Comparison of ENCODE assay signal across 1 cellular context in the genomic region with DNA sequence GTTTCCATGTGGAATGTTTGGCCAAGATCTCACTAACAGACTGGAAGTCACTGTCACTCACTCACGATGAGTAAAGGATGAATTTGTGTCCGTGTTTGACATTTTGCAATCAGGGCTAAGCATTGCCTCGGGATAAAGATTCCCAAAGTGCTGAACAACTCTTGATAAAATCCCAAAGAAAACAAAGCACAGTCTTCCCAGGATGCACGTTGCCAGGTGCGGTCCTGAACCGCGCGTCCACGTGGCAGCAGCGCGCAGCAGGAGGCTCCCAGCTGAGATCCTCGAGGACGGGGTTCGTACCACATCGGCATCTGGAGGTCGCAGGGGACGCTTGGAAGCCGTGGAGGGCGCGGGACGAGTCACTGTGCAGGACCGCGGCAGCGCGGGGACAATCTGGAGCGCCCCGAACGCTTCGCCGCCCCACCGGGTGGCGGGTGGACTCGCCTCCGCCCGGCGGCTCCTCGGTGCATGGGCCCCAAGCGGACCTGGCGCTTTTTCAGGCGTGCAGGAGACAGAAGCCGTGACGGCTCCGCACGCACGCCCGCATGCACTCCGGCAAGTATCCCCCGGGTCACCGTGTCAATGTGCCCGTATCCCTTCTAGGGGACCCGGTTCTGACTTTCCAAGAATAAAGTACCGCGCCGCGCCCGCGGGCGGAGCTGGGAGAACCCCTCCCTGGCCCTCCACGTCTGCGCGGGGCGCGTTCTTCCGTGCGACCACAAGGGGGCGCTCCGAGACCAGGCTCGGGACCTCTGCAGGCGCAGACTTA.
A peak's percentile ranks its signal among the peaks of the same experiment; 100 is the strongest.
TF ChIP-seq lines count a peak whose summit lies in the region.

No MANE protein-coding gene starts in this region.

TF ChIP-seq in H1, 55 proteins besides CTCF, POLR2A, EP300 and RAD21:
- TF ChIP-seq BACH1 (IDR thresholded peaks at IDR 0.05; ENCODE audit: low read length), result peak; percentile 25; the same call in 1 of the 2 replicates
- no peak for TF ChIP-seq SP4 (IDR thresholded peaks at IDR 0.05; ENCODE audit: low read length)
- peak; percentile 6; the same call in 1 of the 2 replicates for TF ChIP-seq BRCA1 (IDR thresholded peaks at IDR 0.05; ENCODE audit: low read depth, low read length)
- no peak for TF ChIP-seq SP2 (IDR thresholded peaks at IDR 0.05; ENCODE audit: low read length)
- peak; percentile 61; the same call in 1 of the 2 replicates for TF ChIP-seq YY1 (IDR thresholded peaks at IDR 0.05; ENCODE audit: low read depth, low read length)
- peak; percentile 36 to 71; a peak in 2 of 4 replicates for TF ChIP-seq HDAC2 (IDR thresholded peaks at IDR 0.05; ENCODE audit: borderline replicate concordance in 1 of 2, low read depth in 2 of 2, low read length in 2 of 2)
- TF ChIP-seq TAF7 (optimal IDR thresholded peaks at IDR 0.05; ENCODE audit: borderline replicate concordance, low read depth, low read length), result peak; percentile 71
- TF ChIP-seq SIRT6 (IDR thresholded peaks at IDR 0.05; ENCODE audit: low read length), result no peak
- TF ChIP-seq, protein P1, sequence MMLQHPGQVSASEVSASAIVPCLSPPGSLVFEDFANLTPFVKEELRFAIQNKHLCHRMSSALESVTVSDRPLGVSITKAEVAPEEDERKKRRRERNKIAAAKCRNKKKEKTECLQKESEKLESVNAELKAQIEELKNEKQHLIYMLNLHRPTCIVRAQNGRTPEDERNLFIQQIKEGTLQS (IDR thresholded peaks at IDR 0.05; ENCODE audit: insufficient read depth, low read depth, low read length), result 0 out of 2 replicates have a peak, but pooled peaks have one; percentile 37
- 0 out of 2 replicates have a peak, but pooled peaks have one; percentile 47 for TF ChIP-seq RBBP5 (IDR thresholded peaks at IDR 0.05; ENCODE audit: borderline replicate concordance, low read depth, low read length)
- TF ChIP-seq CTBP2 (IDR thresholded peaks at IDR 0.05; ENCODE audit: borderline replicate concordance, insufficient read depth, insufficient read length, low read length), result no peak
- no peak for TF ChIP-seq JUND (IDR thresholded peaks at IDR 0.05; ENCODE audit: low read length)
- TF ChIP-seq FOSL1 (IDR thresholded peaks at IDR 0.05; ENCODE audit: insufficient read depth, low read depth, low read length), result no peak
- TF ChIP-seq KDM4A (IDR thresholded peaks at IDR 0.05; ENCODE audit: low read depth, low read length, severe bottlenecking), result peak; percentile 88
- TF ChIP-seq POLR2AphosphoS5 (IDR thresholded peaks at IDR 0.05; ENCODE audit: low read depth, low read length), result no peak
- TF ChIP-seq, protein P2, sequence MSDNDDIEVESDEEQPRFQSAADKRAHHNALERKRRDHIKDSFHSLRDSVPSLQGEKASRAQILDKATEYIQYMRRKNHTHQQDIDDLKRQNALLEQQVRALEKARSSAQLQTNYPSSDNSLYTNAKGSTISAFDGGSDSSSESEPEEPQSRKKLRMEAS (IDR thresholded peaks at IDR 0.05), result peak; percentile 99
- TF ChIP-seq CBX5 (IDR thresholded peaks at IDR 0.05; ENCODE audit: low read depth, low read length), result no peak
- peak; percentile 41; the same call in 1 of the 2 replicates for TF ChIP-seq GABPA (IDR thresholded peaks at IDR 0.05; ENCODE audit: borderline replicate concordance, insufficient read depth, low read length)
- 0 out of 2 replicates have a peak, but pooled peaks have one; percentile 22 for TF ChIP-seq TCF12 (IDR thresholded peaks at IDR 0.05; ENCODE audit: low read depth, low read length)
- no peak for TF ChIP-seq NRF1 (IDR thresholded peaks at IDR 0.05; ENCODE audit: low read depth, low read length)
- TF ChIP-seq SP1 (IDR thresholded peaks at IDR 0.05; ENCODE audit: low read depth, low read length), result no peak
- TF ChIP-seq, protein P3, sequence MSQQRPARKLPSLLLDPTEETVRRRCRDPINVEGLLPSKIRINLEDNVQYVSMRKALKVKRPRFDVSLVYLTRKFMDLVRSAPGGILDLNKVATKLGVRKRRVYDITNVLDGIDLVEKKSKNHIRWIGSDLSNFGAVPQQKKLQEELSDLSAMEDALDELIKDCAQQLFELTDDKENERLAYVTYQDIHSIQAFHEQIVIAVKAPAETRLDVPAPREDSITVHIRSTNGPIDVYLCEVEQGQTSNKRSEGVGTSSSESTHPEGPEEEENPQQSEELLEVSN (IDR thresholded peaks at IDR 0.05), result peak; percentile 93
- TF ChIP-seq EZH2 (IDR thresholded peaks at IDR 0.05; ENCODE audit: low read depth, low read length, severe bottlenecking), result peak; percentile 48
- no peak for TF ChIP-seq CHD1 (IDR thresholded peaks at IDR 0.05; ENCODE audit: low read depth, low read length)
- TF ChIP-seq SUZ12 (IDR thresholded peaks at IDR 0.05; ENCODE audit: low read length), result peak; percentile 46; the same call in 1 of the 2 replicates
- TF ChIP-seq SIN3A (conservative IDR thresholded peaks at IDR 0.05 in 1 of 2, IDR thresholded peaks at IDR 0.05 in 1 of 2; ENCODE audit: low read depth in 1 of 2, low read length in 2 of 2), result no peak; a peak in 1 of 4 replicates
- TF ChIP-seq RFX5 (IDR thresholded peaks at IDR 0.05; ENCODE audit: borderline replicate concordance, low read depth, low read length), result no peak
- TF ChIP-seq USF2 (IDR thresholded peaks at IDR 0.05; ENCODE audit: low read length), result 0 out of 2 replicates have a peak, but pooled peaks have one; percentile 11
- peak; percentile 46 for TF ChIP-seq KDM5A (IDR thresholded peaks at IDR 0.05; ENCODE audit: low read length)
- peak; percentile 72 for TF ChIP-seq ASH2L (IDR thresholded peaks at IDR 0.05; ENCODE audit: low read length)
- peak; percentile 63 for TF ChIP-seq RNF2 (IDR thresholded peaks at IDR 0.05; ENCODE audit: borderline replicate concordance, low read depth, low read length, missing control alignments, poor library complexity, severe bottlenecking)
